ENCODE assay signal across 1 cellular context in genomic region chr13:113383089-113383488, GRCh38.
TF ChIP-seq lines count a peak whose summit lies in the region.

No MANE protein-coding gene starts in this region.

TF ChIP-seq in HEK293, 187 proteins besides CTCF, POLR2A, EP300 and RAD21 (continued from another document and continues in another):
- peak; percentile 77 for TF ChIP-seq PRDM4 (tag by site-specific recombination; IDR thresholded peaks at IDR 0.05)
- no peak for TF ChIP-seq ZNF768 (tag by site-specific recombination; IDR thresholded peaks at IDR 0.05)
- no peak for TF ChIP-seq PRDM10 (tag by site-specific recombination; IDR thresholded peaks at IDR 0.05)
- TF ChIP-seq ZNF248 (tag by site-specific recombination; IDR thresholded peaks at IDR 0.05): no peak
- no peak for TF ChIP-seq ZNF169 (tag by site-specific recombination; IDR thresholded peaks at IDR 0.05)
- TF ChIP-seq ZNF174 (tag by site-specific recombination; IDR thresholded peaks at IDR 0.05): no peak
- no peak for TF ChIP-seq KLF8 (tag by site-specific recombination; IDR thresholded peaks at IDR 0.05)
- TF ChIP-seq ZNF16 (tag by site-specific recombination; IDR thresholded peaks at IDR 0.05; ENCODE audit: low read depth): no peak
- no peak for TF ChIP-seq ZNF529 (tag by site-specific recombination; IDR thresholded peaks at IDR 0.05; ENCODE audit: insufficient replicate concordance)
- no peak for TF ChIP-seq RBAK (tag by site-specific recombination; IDR thresholded peaks at IDR 0.05)
- TF ChIP-seq ZNF473 (tag by site-specific recombination; IDR thresholded peaks at IDR 0.05): no peak
- TF ChIP-seq ZNF155 (tag by site-specific recombination; IDR thresholded peaks at IDR 0.05): no peak
- no peak for TF ChIP-seq ZNF324 (tag by site-specific recombination; IDR thresholded peaks at IDR 0.05)
- peak; percentile 96 for TF ChIP-seq FEZF1 (tag by site-specific recombination; IDR thresholded peaks at IDR 0.05)
- no peak; the same call in 1 of the 2 replicates for TF ChIP-seq ZNF366 (tag by site-specific recombination; conservative IDR thresholded peaks at IDR 0.05)
- TF ChIP-seq ZNF677 (tag by site-specific recombination; IDR thresholded peaks at IDR 0.05): no peak
- TF ChIP-seq REPIN1 (tag by site-specific recombination; IDR thresholded peaks at IDR 0.05; ENCODE audit: low read depth): no peak
- 0 out of 2 replicates have a peak, but pooled peaks have one; percentile 13 for TF ChIP-seq ZFP3 (tag by site-specific recombination; IDR thresholded peaks at IDR 0.05; ENCODE audit: low read depth)
- peak; percentile 96 for TF ChIP-seq WT1 (tag by site-specific recombination; IDR thresholded peaks at IDR 0.05)
- no peak for TF ChIP-seq ZNF600 (tag by site-specific recombination; IDR thresholded peaks at IDR 0.05)
- no peak for TF ChIP-seq ZNF544 (tag by site-specific recombination; IDR thresholded peaks at IDR 0.05)
- TF ChIP-seq PRDM1 (tag by site-specific recombination; IDR thresholded peaks at IDR 0.05): no peak
- TF ChIP-seq ZFP37 (tag by site-specific recombination; IDR thresholded peaks at IDR 0.05): no peak
- no peak for TF ChIP-seq ZNF280C (tag by site-specific recombination; IDR thresholded peaks at IDR 0.05)
- TF ChIP-seq ZNF660 (tag by site-specific recombination; IDR thresholded peaks at IDR 0.05): no peak
- no peak for TF ChIP-seq ZNF585B (tag by site-specific recombination; IDR thresholded peaks at IDR 0.05)
- peak; percentile 48; the same call in 1 of the 2 replicates for TF ChIP-seq ZNF629 (tag by site-specific recombination; IDR thresholded peaks at IDR 0.05)
- no peak for TF ChIP-seq ZNF426 (tag by site-specific recombination; IDR thresholded peaks at IDR 0.05)
- TF ChIP-seq ZNF501 (tag by site-specific recombination; IDR thresholded peaks at IDR 0.05): no peak; the same call in 1 of the 2 replicates
- TF ChIP-seq ZNF785 (tag by site-specific recombination; IDR thresholded peaks at IDR 0.05): no peak
- no peak for TF ChIP-seq PATZ1 (tag by site-specific recombination; IDR thresholded peaks at IDR 0.05)
- TF ChIP-seq ZNF514 (tag by site-specific recombination; IDR thresholded peaks at IDR 0.05): no peak
- no peak for TF ChIP-seq ZBTB20 (tag by site-specific recombination; IDR thresholded peaks at IDR 0.05)
- no peak for TF ChIP-seq ZNF239 (tag by site-specific recombination; IDR thresholded peaks at IDR 0.05)
- TF ChIP-seq PRDM2 (tag by site-specific recombination; IDR thresholded peaks at IDR 0.05; ENCODE audit: borderline replicate concordance): no peak
- TF ChIP-seq ZNF23 (tag by site-specific recombination; IDR thresholded peaks at IDR 0.05; ENCODE audit: borderline replicate concordance): no peak
- TF ChIP-seq GFI1B (tag by site-specific recombination; IDR thresholded peaks at IDR 0.05): peak; percentile 95
- TF ChIP-seq ZBTB8A (tag by site-specific recombination; IDR thresholded peaks at IDR 0.05): peak; percentile 68
- TF ChIP-seq ZIC2 (tag by site-specific recombination; IDR thresholded peaks at IDR 0.05): no peak
- peak; percentile 89 for TF ChIP-seq OVOL3 (tag by site-specific recombination; IDR thresholded peaks at IDR 0.05)
- no peak for TF ChIP-seq SP2 (tag by site-specific recombination; IDR thresholded peaks at IDR 0.05)
- TF ChIP-seq GLI4 (tag by site-specific recombination; IDR thresholded peaks at IDR 0.05): no peak
- peak; percentile 67; the same call in 1 of the 2 replicates for TF ChIP-seq OSR2 (tag by site-specific recombination; IDR thresholded peaks at IDR 0.05)
- TF ChIP-seq ZNF449 (tag by site-specific recombination; IDR thresholded peaks at IDR 0.05): no peak
- no peak for TF ChIP-seq PBX3 (CRISPR knock-in tag; IDR thresholded peaks at IDR 0.05)
- peak; percentile 64 for TF ChIP-seq ZNF341 (tag by site-specific recombination; IDR thresholded peaks at IDR 0.05; ENCODE audit: low read depth)
- peak; percentile 23; the same call in 1 of the 2 replicates for TF ChIP-seq GLI2 (tag by site-specific recombination; IDR thresholded peaks at IDR 0.05; ENCODE audit: borderline replicate concordance, low read depth)
- TF ChIP-seq KLF9 (tag by site-specific recombination; IDR thresholded peaks at IDR 0.05; ENCODE audit: low read depth): no peak
- no peak for TF ChIP-seq SETDB1 (IDR thresholded peaks at IDR 0.05; ENCODE audit: insufficient read length, low read length)
- no peak; the same call in 1 of the 2 replicates for TF ChIP-seq ZNF621 (tag by site-specific recombination; IDR thresholded peaks at IDR 0.05)
